1 cellular context compared by ENCODE assay signal in the genomic region with DNA sequence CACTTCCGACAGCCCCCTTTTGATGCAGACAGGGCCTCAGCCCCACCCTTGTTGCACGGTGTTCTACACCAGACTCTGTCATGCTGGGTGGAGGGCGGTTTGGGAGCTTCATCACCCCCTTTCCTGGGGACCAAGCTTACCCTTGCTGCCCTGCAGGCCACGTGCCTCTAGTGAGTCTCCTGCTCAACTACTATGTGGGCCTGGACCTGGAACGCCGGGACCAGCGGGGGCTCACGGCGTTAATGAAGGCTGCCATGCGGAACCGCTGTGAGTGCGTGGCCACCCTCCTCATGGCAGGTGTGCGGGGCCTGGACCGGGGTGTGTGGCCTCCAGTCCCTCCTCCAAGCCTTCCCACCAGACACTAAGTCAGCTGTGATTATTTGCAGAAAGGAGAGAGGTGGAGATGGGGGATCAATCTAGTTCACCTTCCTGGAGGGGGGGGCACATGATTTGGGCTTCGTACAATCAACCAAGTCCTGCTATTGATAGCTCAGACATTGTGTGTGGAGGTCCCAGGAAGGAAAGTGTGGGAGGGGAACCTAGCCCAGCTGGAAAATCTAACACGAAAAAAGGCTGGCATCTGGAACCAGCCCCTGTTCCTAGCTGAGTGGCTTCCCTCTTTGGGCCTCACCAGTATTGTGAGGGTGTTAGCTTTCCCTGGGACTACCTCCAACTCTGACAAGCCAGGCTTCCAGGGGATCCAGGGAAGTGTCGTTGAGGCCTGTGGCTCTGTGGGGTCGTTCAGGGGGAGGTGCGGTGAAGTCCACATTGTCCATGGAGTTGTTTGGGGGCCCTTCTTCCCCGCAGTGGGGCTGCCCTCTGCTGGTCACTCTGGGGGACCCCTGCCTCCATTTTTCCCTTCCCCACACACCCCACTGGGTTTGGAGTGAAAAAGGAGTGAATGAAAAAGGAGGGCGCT.
A peak's percentile ranks its signal among the peaks of the same experiment; 100 is the strongest.
TF ChIP-seq lines count a peak whose summit lies in the region.

No MANE protein-coding gene starts in this region.

TF ChIP-seq in HepG2, 621 proteins besides CTCF, POLR2A, EP300 and RAD21:
- no peak for TF ChIP-seq MTA1 (CRISPR knock-in tag; IDR thresholded peaks at IDR 0.05; ENCODE audit: borderline replicate concordance)
- no peak for TF ChIP-seq HOXA3 (CRISPR knock-in tag; IDR thresholded peaks at IDR 0.05)
- TF ChIP-seq ZNF672 (CRISPR knock-in tag; IDR thresholded peaks at IDR 0.05), result no peak
- no peak for TF ChIP-seq ZNF232 (CRISPR knock-in tag; IDR thresholded peaks at IDR 0.05; ENCODE audit: borderline replicate concordance)
- no peak for TF ChIP-seq ZNF446 (CRISPR knock-in tag; IDR thresholded peaks at IDR 0.05)
- TF ChIP-seq STAG1 (CRISPR knock-in tag; IDR thresholded peaks at IDR 0.05), result peak; percentile 25
